Comparison of ENCODE assay signal across 29 cellular contexts in the genomic region with DNA sequence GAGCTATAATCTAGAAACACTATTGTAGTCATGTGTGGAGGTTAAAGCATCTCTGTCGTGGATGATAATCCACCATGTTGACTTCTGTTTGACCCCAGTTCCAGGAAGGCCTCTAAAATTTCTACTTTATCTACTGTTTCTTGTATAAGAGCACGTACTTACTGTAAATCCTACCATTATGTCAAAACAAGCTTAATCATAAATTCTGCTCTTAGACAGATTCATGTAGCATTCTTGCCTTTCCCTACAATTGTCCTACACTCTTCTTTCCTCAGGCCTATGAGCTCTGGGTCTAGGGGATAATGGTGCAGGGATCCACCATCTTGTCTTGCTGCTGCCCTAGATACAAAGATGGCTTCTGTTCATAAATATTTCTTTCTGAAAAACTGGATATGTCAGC.
"Had no signal": no experiment of that assay in that cellular context is flagged by ENCODE, and none has a peak within 500 bp of the region (broad histone marks: within the 10 kb centered on the region; RNA-seq: fewer than 3 reads in every experiment).

No MANE protein-coding gene starts in this region.

- H3K4me3 Mint-ChIP-seq: activated CD4-positive, alpha-beta memory T cell treated with anti-CD3 and anti-CD28 coated beads, Interleukin-2, amount 10 ng/mL, durations not matched to agents 7 days and 5 days; activated CD4-positive, alpha-beta T cell treated with anti-CD3 and anti-CD28 coated beads, Interleukin-2, amount 10 ng/mL, durations not matched to agents 7 days and 5 days; activated naive CD4-positive, alpha-beta T cell treated with anti-CD3 and anti-CD28 coated beads, Interleukin-2, amount 10 ng/mL, durations not matched to agents 7 days and 5 days; activated naive CD8-positive, alpha-beta T cell treated with anti-CD3 and anti-CD28 coated beads, Interleukin-2, amount 10 ng/mL, durations not matched to agents 7 days and 5 days; activated T-cell treated with anti-CD3 and anti-CD28 coated beads, Interleukin-2, amount 50 U/mL, for 24 hours; activated T-cell treated with anti-CD3 and anti-CD28 coated beads, Interleukin-2, amount 50 U/mL, for 72 hours; T-cell; T-helper 1 cell treated with Interleukin-12 subunit alpha and Interleukin-12 subunit beta and Interleukin-4 antibody, amounts not matched to agents 30 μg/mL and 1 μg/mL, for 36 hours had no signal

- H3K9me3 ChIP-seq: body of pancreas, esophagus squamous epithelium had no signal

- H3K27ac Mint-ChIP-seq: activated CD4-positive, alpha-beta memory T cell treated with anti-CD3 and anti-CD28 coated beads, Interleukin-2, amount 10 ng/mL, durations not matched to agents 7 days and 5 days; activated CD4-positive, alpha-beta T cell treated with anti-CD3 and anti-CD28 coated beads, Interleukin-2, amount 10 ng/mL, durations not matched to agents 7 days and 5 days; activated naive CD4-positive, alpha-beta T cell treated with anti-CD3 and anti-CD28 coated beads, Interleukin-2, amount 10 ng/mL, durations not matched to agents 7 days and 5 days; activated naive CD4-positive, alpha-beta T cell treated with anti-CD3 and anti-CD28 coated beads, Interleukin-2, amount 50 U/mL, for 72 hours; activated naive CD8-positive, alpha-beta T cell treated with anti-CD3 and anti-CD28 coated beads, Interleukin-2, amount 10 ng/mL, durations not matched to agents 7 days and 5 days; activated T-cell treated with anti-CD3 and anti-CD28 coated beads, Interleukin-2, amount 50 U/mL, for 24 hours; activated T-cell treated with anti-CD3 and anti-CD28 coated beads, Interleukin-2, amount 50 U/mL, for 72 hours; T-cell; T-helper 1 cell treated with Interleukin-12 subunit alpha and Interleukin-12 subunit beta and Interleukin-4 antibody, amounts not matched to agents 30 μg/mL and 1 μg/mL, for 36 hours had no signal

- H3K4me1 ChIP-seq: body of pancreas, esophagus squamous epithelium had no signal

- H3K27ac ChIP-seq: body of pancreas, epithelial cell of prostate, esophagus squamous epithelium, WERI-Rb-1 had no signal

- H3K4me1 Mint-ChIP-seq: activated CD4-positive, alpha-beta memory T cell treated with anti-CD3 and anti-CD28 coated beads, Interleukin-2, amount 10 ng/mL, durations not matched to agents 7 days and 5 days; activated CD4-positive, alpha-beta T cell treated with anti-CD3 and anti-CD28 coated beads, Interleukin-2, amount 10 ng/mL, durations not matched to agents 7 days and 5 days; activated naive CD4-positive, alpha-beta T cell treated with anti-CD3 and anti-CD28 coated beads, Interleukin-2, amount 10 ng/mL, durations not matched to agents 7 days and 5 days; activated naive CD8-positive, alpha-beta T cell treated with anti-CD3 and anti-CD28 coated beads, Interleukin-2, amount 10 ng/mL, durations not matched to agents 7 days and 5 days; T-cell had no signal

- H3K27me3 Mint-ChIP-seq: activated CD4-positive, alpha-beta memory T cell treated with anti-CD3 and anti-CD28 coated beads, Interleukin-2, amount 10 ng/mL, durations not matched to agents 7 days and 5 days; activated CD4-positive, alpha-beta T cell treated with anti-CD3 and anti-CD28 coated beads, Interleukin-2, amount 10 ng/mL, durations not matched to agents 7 days and 5 days; activated naive CD4-positive, alpha-beta T cell treated with anti-CD3 and anti-CD28 coated beads, Interleukin-2, amount 10 ng/mL, durations not matched to agents 7 days and 5 days; activated naive CD8-positive, alpha-beta T cell treated with anti-CD3 and anti-CD28 coated beads, Interleukin-2, amount 10 ng/mL, durations not matched to agents 7 days and 5 days; activated T-cell treated with anti-CD3 and anti-CD28 coated beads, Interleukin-2, amount 50 U/mL, for 24 hours; T-cell had no signal

- H3K27me3 ChIP-seq: body of pancreas, esophagus squamous epithelium had no signal

- DNase-seq: activated CD4-positive, alpha-beta memory T cell treated with anti-CD3 and anti-CD28 coated beads, Interleukin-2, amount 10 ng/mL, durations not matched to agents 7 days and 5 days; activated CD4-positive, alpha-beta T cell treated with anti-CD3 and anti-CD28 coated beads for 4 hours; activated CD4-positive, alpha-beta T cell treated with anti-CD3 and anti-CD28 coated beads, Interleukin-2, amount 10 ng/mL, durations not matched to agents 7 days and 5 days; activated CD4-positive, alpha-beta T cell treated with anti-CD3 and anti-CD28 coated beads, Interleukin-2, amount 50 U/mL, for 4 hours; activated CD4-positive, CD25-positive, alpha-beta regulatory T cell; activated CD4-positive, CD25-positive, alpha-beta regulatory T cell treated with anti-CD3 and anti-CD28 coated beads, Interleukin-2, amount 50 U/mL, for 72 hours; activated CD8-positive, alpha-beta memory T cell treated with anti-CD3 and anti-CD28 coated beads, Interleukin-2, amount 50 U/mL, for 48 hours; activated gamma-delta T cell; activated naive CD4-positive, alpha-beta T cell; activated naive CD4-positive, alpha-beta T cell treated with anti-CD3 and anti-CD28 coated beads, Interleukin-2, amount 10 ng/mL, durations not matched to agents 7 days and 5 days; activated naive CD8-positive, alpha-beta T cell treated with anti-CD3 and anti-CD28 coated beads, Interleukin-2, amount 10 ng/mL, durations not matched to agents 7 days and 5 days; activated T-cell treated with anti-CD3 and anti-CD28 coated beads for 4 hours; activated T-cell treated with anti-CD3 and anti-CD28 coated beads, Interleukin-2, amount 50 U/mL, for 24 hours; activated T-cell treated with anti-CD3 and anti-CD28 coated beads, Interleukin-2, amount 50 U/mL, for 72 hours; amniotic stem cell; anterior cingulate cortex; body of pancreas; caudate nucleus; cortex of kidney; effector CD8-positive, alpha-beta T cell; esophagus squamous epithelium; head of caudate nucleus; SW 1271; T-cell; T1000; WERI-Rb-1 had no signal

- H3K36me3 ChIP-seq: esophagus squamous epithelium, WERI-Rb-1 had no signal

- H3K4me3 ChIP-seq: body of pancreas, esophagus squamous epithelium had no signal

- ATAC-seq: activated naive CD4-positive, alpha-beta T cell treated with anti-CD3 and anti-CD28 coated beads, Interleukin-2, amount 50 U/mL, for 72 hours; activated T-cell treated with anti-CD3 and anti-CD28 coated beads, Interleukin-2, amount 50 U/mL, for 72 hours; body of pancreas; T-cell had no signal

- H3K36me3 Mint-ChIP-seq: activated naive CD4-positive, alpha-beta T cell treated with anti-CD3 and anti-CD28 coated beads, Interleukin-2, amount 10 ng/mL, durations not matched to agents 7 days and 5 days; activated naive CD8-positive, alpha-beta T cell treated with anti-CD3 and anti-CD28 coated beads, Interleukin-2, amount 10 ng/mL, durations not matched to agents 7 days and 5 days; T-cell had no signal
